20 cellular contexts compared by ENCODE assay signal in genomic region chr13:113841355-113841653, GRCh38. TPM values are rescaled to one million over a fixed set of nuclear protein-coding genes. Genes with fewer than 3 reads are reported as not detected.
A peak's percentile ranks its signal among the peaks of the same experiment; 100 is the strongest.
DNase-seq lines count a peak whose midpoint lies in the region; ATAC-seq, FAIRE-seq and TF ChIP-seq lines count a peak whose summit lies in the region.
"Had no signal": no experiment of that assay in that cellular context is flagged by ENCODE, and none has a peak within 500 bp of the region (broad histone marks: within the 10 kb centered on the region; RNA-seq: fewer than 3 reads in every experiment).

No MANE protein-coding gene starts in this region.

- FAIRE-seq in kidney (lab: Jason Lieb, UNC), result no peak
- FAIRE-seq: astrocyte, RCC 7860 had no signal

- peak overlapping the region in 5 of 8 donors; percentile 4 to 94 (median 24) for H3K27ac Mint-ChIP-seq in CD8-positive, alpha-beta memory T cell
- H3K27ac Mint-ChIP-seq: activated B cell treated with CpG ODN at 0.5 μM for 24 hours; activated naive CD4-positive, alpha-beta T cell treated with anti-CD3 and anti-CD28 coated beads for 36 hours; nephron progenitor cell had no signal

- H3K4me3 ChIP-seq in CD8-positive, alpha-beta memory T cell (ENCODE audit: low read length), result no peak overlapping the region
- H3K4me3 ChIP-seq in RWPE2 (ENCODE audit: severe bottlenecking), result no peak overlapping the region
- no peak overlapping the region for H3K4me3 ChIP-seq in gastroesophageal sphincter
- H3K4me3 ChIP-seq in stomach, result no peak overlapping the region
- no peak overlapping the region for H3K4me3 ChIP-seq in kidney (ENCODE audit: low read length in 2 of 2)
- H3K4me3 ChIP-seq in sigmoid colon, result no peak overlapping the region

- peaks cover 37 to 48% (median 46%) of the 10 kb centered on the region in 3 donors for H3K4me1 Mint-ChIP-seq in CD8-positive, alpha-beta memory T cell

- H3K9ac ChIP-seq in kidney (ENCODE audit: low read length in 2 of 2), result no peak overlapping the region

- no peak for TF ChIP-seq CTCF in RWPE2 (IDR thresholded peaks at IDR 0.05; ENCODE audit: poor library complexity, severe bottlenecking)
- TF ChIP-seq CTCF in gastroesophageal sphincter (IDR thresholded peaks at IDR 0.05), result no peak
- no peak for TF ChIP-seq CTCF in stomach (IDR thresholded peaks at IDR 0.05)
- TF ChIP-seq CTCF in kidney (IDR thresholded peaks at IDR 0.05; ENCODE audit: borderline replicate concordance, extremely low read depth, insufficient read depth), result no peak
- no peak for TF ChIP-seq CTCF in sigmoid colon (IDR thresholded peaks at IDR 0.05)

- ATAC-seq in RWPE2 (ENCODE audit: low read depth), result no peak
- no peak for ATAC-seq in gastroesophageal sphincter
- ATAC-seq: activated T-cell treated with anti-CD3 and anti-CD28 coated beads, Interleukin-2, amount 50 U/mL, for 4 hours had no signal

- H3K36me3 ChIP-seq in CD8-positive, alpha-beta memory T cell (ENCODE audit: insufficient read depth, low read length), result no peaks in the 10 kb centered on the region
- H3K36me3 ChIP-seq in RWPE2 (ENCODE audit: low read depth) (peaks cover 51% of the 10 kb centered on the region), gastroesophageal sphincter (peaks cover 0 to 39% of the 10 kb centered on the region in 2 donors), stomach (peaks cover 0 to 42% (median 38%) of the 10 kb centered on the region in 4 donors), kidney (ENCODE audit: control insufficient read depth in 1 of 2, insufficient read depth in 2 of 2, low read length in 2 of 2) (peaks cover 5 to 6% of the 10 kb centered on the region in 2 donors), sigmoid colon (peaks cover 0 to 15% (median 4%) of the 10 kb centered on the region in 4 donors)

- POLR2A ChIA-PET in CD8-positive, alpha-beta memory T cell (lab: Charles Lee), result no interaction called here

- H3K27ac ChIP-seq in CD8-positive, alpha-beta memory T cell (ENCODE audit: low read depth, low read length), result no peak overlapping the region
- peak overlapping the region; percentile 98 for H3K27ac ChIP-seq in RWPE2 (ENCODE audit: poor library complexity, severe bottlenecking)
- H3K27ac ChIP-seq in gastroesophageal sphincter, result peak overlapping the region in 3 of 4 donors; percentile 90 to 97 (median 91)
- peak overlapping the region in 3 of 5 donors; percentile 70 to 85 (median 77) for H3K27ac ChIP-seq in stomach
- no peak overlapping the region for H3K27ac ChIP-seq in kidney (ENCODE audit: low read depth in 2 of 2, low read length in 2 of 2)
- peak overlapping the region in 1 of 4 donors; percentile 92 for H3K27ac ChIP-seq in sigmoid colon

- H3K4me1 ChIP-seq in CD8-positive, alpha-beta memory T cell (ENCODE audit: insufficient read depth, low read length), result peaks cover 43% of the 10 kb centered on the region
- H3K4me1 ChIP-seq in RWPE2 (ENCODE audit: insufficient read depth, poor library complexity, severe bottlenecking), result peaks cover 35% of the 10 kb centered on the region
- peaks cover 15 to 96% (median 49%) of the 10 kb centered on the region in 3 donors for H3K4me1 ChIP-seq in gastroesophageal sphincter
- H3K4me1 ChIP-seq in stomach, result peaks cover 42 to 78% (median 58%) of the 10 kb centered on the region in 4 donors
- H3K4me1 ChIP-seq in kidney (ENCODE audit: control insufficient read depth in 1 of 2, insufficient read depth in 1 of 2, low read depth in 1 of 2, low read length in 2 of 2), result peaks cover 12 to 28% of the 10 kb centered on the region in 2 donors
- peaks cover 0 to 47% (median 43%) of the 10 kb centered on the region in 4 donors for H3K4me1 ChIP-seq in sigmoid colon

- peaks cover 0 to 4% of the 10 kb centered on the region in 2 donors for H3K27me3 Mint-ChIP-seq in CD8-positive, alpha-beta memory T cell

- CTCF ChIA-PET in CD8-positive, alpha-beta memory T cell (lab: Charles Lee), result no interaction called here

- peaks cover 0 to 1% (median 0%) of the 10 kb centered on the region in 3 donors for H3K36me3 Mint-ChIP-seq in CD8-positive, alpha-beta memory T cell

- intact Hi-C loops in stomach (cut with DNase I; ENCODE audit: low total_unique reads) (no loop called here), kidney (cut with DNase I) (no loop called here), sigmoid colon (cut with DNase I) (no loop called here)

- TF ChIP-seq POLR2A in gastroesophageal sphincter (IDR thresholded peaks at IDR 0.05) (no peak), stomach (IDR thresholded peaks at IDR 0.05) (no peak), sigmoid colon (IDR thresholded peaks at IDR 0.05) (no peak)

- H3K9me3 ChIP-seq in CD8-positive, alpha-beta memory T cell (ENCODE audit: low read length), result no peaks in the 10 kb centered on the region
- H3K9me3 ChIP-seq in RWPE2 (ENCODE audit: severe bottlenecking) (no peaks in the 10 kb centered on the region), gastroesophageal sphincter (no peaks in the 10 kb centered on the region), stomach (no peaks in the 10 kb centered on the region), kidney (ENCODE audit: control insufficient read depth in 1 of 2, low read length in 2 of 2) (no peaks in the 10 kb centered on the region), sigmoid colon (no peaks in the 10 kb centered on the region)

- 50 to 61% methylated on average over 15 of the region's 15 CpGs for WGBS in gastroesophageal sphincter (ENCODE audit: low coverage in 1 of 2), 2 donors
- WGBS in stomach, 5 donors, result 64 to 85% (median 69%) methylated on average over 15 of the region's 15 CpGs
- 50 to 83% methylated on average over 15 of the region's 15 CpGs for WGBS in sigmoid colon, 2 donors

- H3K4me3 Mint-ChIP-seq in CD8-positive, alpha-beta memory T cell, result peak overlapping the region in 1 of 7 donors; percentile 60
- H3K4me3 Mint-ChIP-seq: activated B cell treated with CpG ODN at 0.5 μM for 24 hours; activated naive CD4-positive, alpha-beta T cell treated with anti-CD3 and anti-CD28 coated beads for 36 hours; activated T-cell treated with anti-CD3 and anti-CD28 coated beads, Interleukin-2, amount 50 U/mL, for 4 hours; nephron progenitor cell had no signal

- H3K9me3 Mint-ChIP-seq in CD8-positive, alpha-beta memory T cell, result peaks cover 0 to 4% (median 3%) of the 10 kb centered on the region in 5 donors
- H3K9me3 Mint-ChIP-seq: activated B cell treated with CpG ODN at 0.5 μM for 24 hours; activated T-cell treated with anti-CD3 and anti-CD28 coated beads, Interleukin-2, amount 50 U/mL, for 4 hours; nephron progenitor cell had no signal

- TF ChIP-seq EP300 in gastroesophageal sphincter (IDR thresholded peaks at IDR 0.05) (no peak), stomach (IDR thresholded peaks at IDR 0.05) (no peak), sigmoid colon (IDR thresholded peaks at IDR 0.05) (no peak)

- H3K27me3 ChIP-seq in CD8-positive, alpha-beta memory T cell (ENCODE audit: insufficient read depth, low read length, poor library complexity, severe bottlenecking), result no peaks in the 10 kb centered on the region
- H3K27me3 ChIP-seq in RWPE2 (ENCODE audit: insufficient read depth, poor library complexity, severe bottlenecking) (no peaks in the 10 kb centered on the region), gastroesophageal sphincter (no peaks in the 10 kb centered on the region), stomach (no peaks in the 10 kb centered on the region), sigmoid colon (no peaks in the 10 kb centered on the region)

- peak in 1 of 5 donors; percentile 43 for DNase-seq in CD8-positive, alpha-beta memory T cell
- DNase-seq in RWPE2 (ENCODE audit: low spot score) (no peak), stomach (no peak), kidney (no peak), NCI-H774 (lab: John Stamatoyannopoulos, UW) (no peak), sigmoid colon (no peak)
- DNase-seq: activated B cell treated with CpG ODN at 0.5 μM for 24 hours; activated naive CD4-positive, alpha-beta T cell treated with anti-CD3 and anti-CD28 coated beads for 36 hours; activated T-cell treated with anti-CD3 and anti-CD28 coated beads, Interleukin-2, amount 50 U/mL, for 4 hours; effector memory CD4-positive, alpha-beta T cell; H7; NCI-H1436 treated with DMSO at 0.1 percent for 48 hours; NCI-H510A treated with DMSO at 0.1 percent for 48 hours; nephron progenitor cell; stimulated activated CD4-positive, alpha-beta T cell treated with anti-CD3 and anti-CD28 coated beads, Interleukin-15, amount 100 ng/mL, for 24 hours; stimulated activated CD8-positive, alpha-beta memory T cell treated with anti-CD3 and anti-CD28 coated beads, Interleukin-4, amount 100 ng/mL, for 48 hours; T-helper 9 cell had no signal

RNA-seq across cellular contexts. Expression of gene GAS6, which starts 22.6 kb away (rescaled TPM):
- total RNA-seq in CD8-positive, alpha-beta memory T cell, result under 1 TPM; 0.42 to 0.50 TPM
- polyA plus RNA-seq in CD8-positive, alpha-beta memory T cell, result 0.47 TPM
- total RNA-seq in gastroesophageal sphincter (100 to 1,000 TPM; 132 to 392 (median 217) TPM), stomach (100 to 1,000 TPM in 2 of 5 donors, 10 to 100 TPM in 3; 31.4 to 409 (median 93.4) TPM), kidney (83.5 TPM), sigmoid colon (100 to 1,000 TPM in 1 of 4 donors, 10 to 100 TPM in 3; 34.4 to 105 (median 70.4) TPM)
- polyA plus RNA-seq in stomach (100 to 1,000 TPM in 1 of 3 donors, 10 to 100 TPM in 2; 34.7 to 109 (median 62.0) TPM), kidney (ENCODE audit: insufficient read depth, low read depth, low replicate concordance) (135 TPM), sigmoid colon (100 to 1,000 TPM in 1 of 3 donors, 10 to 100 TPM in 2; 27.0 to 101 (median 28.2) TPM)

Comparison
In these comparisons a context has a peak if more than half of its experiments do, and no peak if none do; other contexts are left out.
1. H3K27ac ChIP-seq: peak in RWPE2 (single experiment), gastroesophageal sphincter (3 of 4) and stomach (3 of 5); none in CD8-positive, alpha-beta memory T cell (single experiment) and kidney (0 of 2).
2. RNA of gene GAS6, which starts 22.6 kb away (total RNA-seq): 132 to 392 TPM in gastroesophageal sphincter, 31.4 to 409 TPM in stomach, 83.5 TPM in kidney (single experiment) and 34.4 to 105 TPM in sigmoid colon; 0.42 to 0.50 TPM in CD8-positive, alpha-beta memory T cell; every median in the first group is over 10 times any median in the second.